1 cellular context compared by ENCODE assay signal in genomic region chr14:68777644-68778043, GRCh38.
TF ChIP-seq lines count a peak whose summit lies in the region.

No MANE protein-coding gene starts in this region.

TF ChIP-seq in GM23338, 12 proteins besides CTCF, POLR2A, EP300 and RAD21:
- TF ChIP-seq REST (IDR thresholded peaks at IDR 0.05; ENCODE audit: unreplicated experiment) (no peak), ZNF462 (CRISPR knock-in tag; IDR thresholded peaks at IDR 0.05) (no peak)
TF ChIP-seq in GM23338: peak in this region for 0.
